10 cellular contexts compared by ENCODE assay signal in genomic region chrX:7108995-7109634, GRCh38. TPM values are rescaled to one million over a fixed set of nuclear protein-coding genes. Genes with fewer than 3 reads are reported as not detected.
A peak's percentile ranks its signal among the peaks of the same experiment; 100 is the strongest.
DNase-seq lines count a peak whose midpoint lies in the region; ATAC-seq lines count a peak whose summit lies in the region.
"Had no signal": no experiment of that assay in that cellular context is flagged by ENCODE, and none has a peak within 500 bp of the region (broad histone marks: within the 10 kb centered on the region; RNA-seq: fewer than 3 reads in every experiment).

No MANE protein-coding gene starts in this region.

- H3K27ac ChIP-seq in SK-N-MC = peak overlapping the region; percentile 38
- H3K27ac ChIP-seq: ascending aorta had no signal

- ATAC-seq in left ventricle myocardium superior (peak; percentile 26), HG03565 (IDR thresholded peaks at IDR 0.05; ENCODE audit: unreplicated experiment) (no peak), HG02610 (IDR thresholded peaks at IDR 0.05; ENCODE audit: unreplicated experiment) (no peak), GM21529 (IDR thresholded peaks at IDR 0.05; ENCODE audit: unreplicated experiment) (no peak)

- intact Hi-C loops in left ventricle myocardium superior (cut with micrococcal nuclease) = no loop called here

- no peaks in the 10 kb centered on the region for H3K9me3 ChIP-seq in SK-N-MC (ENCODE audit: low read depth, low read length)
- H3K9me3 ChIP-seq: ascending aorta had no signal

- no peak overlapping the region for H3K9ac ChIP-seq in SK-N-MC (ENCODE audit: insufficient read length)

- H3K4me3 ChIP-seq in GM08714 (ENCODE audit: low read length) (peak overlapping the region; percentile 24; the same call in 1 of the 2 replicates), SK-N-MC (0 out of 2 replicates have a peak overlapping the region, but pooled peaks have one; percentile 19), skeletal muscle cell (ENCODE audit: low read depth, low read length) (peak overlapping the region; percentile 9)
- H3K4me3 ChIP-seq: ascending aorta had no signal

- DNase-seq in SK-N-MC (ENCODE audit: low read depth, low spot score) = no peak
- no peak for DNase-seq in left ventricle myocardium superior
- DNase-seq in skeletal muscle cell (ENCODE audit: low read depth) = no peak
- DNase-seq in germinal center (ENCODE audit: low spot score) = no peak
- DNase-seq: NCI-H1092 had no signal

- peaks cover 15% of the 10 kb centered on the region for H3K36me3 ChIP-seq in SK-N-MC (ENCODE audit: insufficient read depth, low read length)

RNA-seq across cellular contexts. Expression of gene STS, which starts 38.4 kb away (rescaled TPM):
- total RNA-seq in left ventricle myocardium superior = 4.7 TPM

RNA-seq across cellular contexts. Expression of gene PUDP, which starts 38.8 kb away (rescaled TPM):
- 21.9 TPM for total RNA-seq in left ventricle myocardium superior
